ENCODE assay signal across 9 cellular contexts in the genomic region with DNA sequence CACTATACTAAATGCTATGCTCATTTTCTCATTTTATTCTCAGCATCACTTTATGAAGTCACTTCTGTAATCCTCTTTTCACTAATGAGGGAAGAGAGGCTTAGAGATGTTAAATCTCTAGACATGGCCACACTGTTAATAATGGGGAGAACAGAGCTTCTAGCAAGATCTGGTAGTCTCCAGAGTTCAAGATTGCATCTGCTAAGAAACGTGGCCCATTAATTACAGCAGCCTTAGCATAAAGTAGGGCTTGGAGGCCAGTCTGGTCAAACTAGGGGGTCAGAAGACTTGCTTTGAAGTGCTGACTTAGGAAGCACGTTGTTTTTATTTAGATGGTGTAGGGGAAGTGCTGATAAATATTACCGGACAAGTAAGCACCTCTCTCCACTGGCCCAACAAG. TPM values are rescaled to one million over a fixed set of nuclear protein-coding genes. Genes with fewer than 3 reads are reported as not detected.
A peak's percentile ranks its signal among the peaks of the same experiment; 100 is the strongest.
DNase-seq lines count a peak whose midpoint lies in the region; ATAC-seq and TF ChIP-seq lines count a peak whose summit lies in the region.
"Had no signal": no experiment of that assay in that cellular context is flagged by ENCODE, and none has a peak within 500 bp of the region (broad histone marks: within the 10 kb centered on the region; RNA-seq: fewer than 3 reads in every experiment).

No MANE protein-coding gene starts in this region.

- intact Hi-C loops in HCT116 (cut with micrococcal nuclease) (no loop called here), thyroid gland (cut with DNase I) (no loop called here)

- H2AFZ ChIP-seq in HCT116 (ENCODE audit: low read depth, low read length, poor library complexity, severe bottlenecking), result no peak overlapping the region

- no peaks in the 10 kb centered on the region for H3K9me2 ChIP-seq in HCT116 (ENCODE audit: insufficient read depth)

- H3K4me3 Mint-ChIP-seq in brain, result peak overlapping the region in 4 of 5 experiments; percentile 14 to 77 (median 62)

- no peak for ATAC-seq in HCT116

- H3K27me3 Mint-ChIP-seq in brain, result no peaks in the 10 kb centered on the region
- H3K27me3 Mint-ChIP-seq: CD4-positive, alpha-beta memory T cell had no signal

- BruUV-seq in HCT116 (replicated peaks; lab: Mats Ljungman, UMichigan), result no TSS peak

- no peak overlapping the region for H3K9ac ChIP-seq in HCT116 (ENCODE audit: low read length)

- H4K20me1 ChIP-seq in HCT116 (ENCODE audit: insufficient read depth), result no peaks in the 10 kb centered on the region

- 50 to 67% methylated on average over 1 of the region's 3 CpGs for WGBS in mesodermal cell (ENCODE audit: insufficient coverage in 2 of 2), 2 experiments
- WGBS in thyroid gland, 2 donors, result 78 to 81% methylated on average over 3 of the region's 3 CpGs

- H3K36me3 Mint-ChIP-seq in brain, result no peaks in the 10 kb centered on the region
- H3K36me3 Mint-ChIP-seq: CD4-positive, alpha-beta memory T cell had no signal

- no peaks in the 10 kb centered on the region for H3K9me3 Mint-ChIP-seq in brain
- H3K9me3 Mint-ChIP-seq: CD4-positive, alpha-beta memory T cell had no signal

- no peak for TF ChIP-seq POLR2A in HCT116 (IDR thresholded peaks at IDR 0.05; ENCODE audit: borderline replicate concordance, extremely low read depth, insufficient read depth, insufficient read length)
- TF ChIP-seq POLR2A in thyroid gland (IDR thresholded peaks at IDR 0.05), result no peak

- H3K36me3 ChIP-seq in HCT116 (ENCODE audit: control insufficient read depth in 1 of 2, insufficient read depth in 2 of 2, low read length in 2 of 2) (no peaks in the 10 kb centered on the region), mesodermal cell (ENCODE audit: control insufficient read depth, insufficient read depth, low read length) (no peaks in the 10 kb centered on the region), thyroid gland (no peaks in the 10 kb centered on the region), MG63 (no peaks in the 10 kb centered on the region)

- no peaks in the 10 kb centered on the region for H3K79me2 ChIP-seq in HCT116 (ENCODE audit: insufficient read depth, low read length)

- H3K27me3 ChIP-seq in HCT116 (ENCODE audit: insufficient read depth, low read length) (no peaks in the 10 kb centered on the region), thyroid gland (no peaks in the 10 kb centered on the region), MG63 (no peaks in the 10 kb centered on the region)

- RAD21 ChIA-PET in HCT116 (lab: Charles Lee; ENCODE audit: low non-redundant PET in 1 of 2, low total read pairs in 2 of 2, uncharacterized antibody in 2 of 2, unreplicated experiment in 2 of 2), result interaction anchor here in 1 of 2 experiments (0.7 kb wide), 1 partner anchor 1273 kb away, joined by 3 read pairs; a partner anchor contains a TSS

- peak overlapping the region in 3 of 5 experiments; percentile 94 to 98 (median 97) for H3K27ac Mint-ChIP-seq in brain

- no peak for TF ChIP-seq RAD21 in HCT116 (IDR thresholded peaks at IDR 0.05; ENCODE audit: low read depth)

- no peak overlapping the region for H3K4me3 ChIP-seq in HCT116 (replicated peaks in 1 of 2; ENCODE audit: low read depth in 1 of 2, low read length in 2 of 2)
- no peak overlapping the region for H3K4me3 ChIP-seq in mesodermal cell (ENCODE audit: extremely low read depth, insufficient read depth, low read length, poor library complexity, severe bottlenecking)
- H3K4me3 ChIP-seq in thyroid gland (replicated peaks in 1 of 3), result no peak overlapping the region
- no peak overlapping the region for H3K4me3 ChIP-seq in MG63

- no peak overlapping the region for H3K4me2 ChIP-seq in HCT116 (ENCODE audit: low read length)

- H3K27ac ChIP-seq in HCT116 (ENCODE audit: low read depth, low read length) (peak overlapping the region; percentile 55; the same call in 1 of the 2 replicates), mesodermal cell (ENCODE audit: low read depth, low read length, severe bottlenecking) (peak overlapping the region; percentile 97), thyroid gland (peak overlapping the region; percentile 72 to 84 (median 74))

- H3K9me3 ChIP-seq in HCT116 (ENCODE audit: control insufficient read depth in 1 of 2, insufficient read depth in 1 of 2, low read depth in 1 of 2, low read length in 2 of 2), result no peaks in the 10 kb centered on the region
- H3K9me3 ChIP-seq in mesodermal cell (ENCODE audit: control insufficient read depth, low read length), result no peaks in the 10 kb centered on the region
- no peaks in the 10 kb centered on the region for H3K9me3 ChIP-seq in thyroid gland
- no peaks in the 10 kb centered on the region for H3K9me3 ChIP-seq in MG63

- POLR2A ChIA-PET in HCT116 (lab: Charles Lee), result no interaction called here

- H3K4me1 ChIP-seq in HCT116 (ENCODE audit: control insufficient read depth in 1 of 2, insufficient read depth in 2 of 2, low read length in 2 of 2), result peaks cover 23 to 32% of the 10 kb centered on the region in 2 experiments; a peak in 3 of 4 replicates
- H3K4me1 ChIP-seq in mesodermal cell (ENCODE audit: control insufficient read depth, insufficient read depth, low read length, poor library complexity, severe bottlenecking), result peaks cover 45% of the 10 kb centered on the region
- peaks cover 25 to 31% of the 10 kb centered on the region in 2 donors for H3K4me1 ChIP-seq in thyroid gland

- peaks cover 53% of the 10 kb centered on the region for H3K4me1 Mint-ChIP-seq in brain

- TF ChIP-seq CTCF in HCT116 (IDR thresholded peaks at IDR 0.05 in 2 of 3, conservative IDR thresholded peaks at IDR 0.05 in 1 of 3; ENCODE audit: borderline replicate concordance in 1 of 3, insufficient read depth in 1 of 3, low read depth in 2 of 3, low read length in 2 of 3) (no peak), brain (conservative IDR thresholded peaks at IDR 0.05) (no peak), thyroid gland (IDR thresholded peaks at IDR 0.05) (no peak)

- CTCF ChIA-PET in HCT116 (lab: Charles Lee), result interaction anchor here (1.2 kb wide), 1 partner anchor 30 kb away, joined by 3 read pairs; a partner anchor contains a TSS

- no peak for DNase-seq in HCT116 (ENCODE audit: low read depth, low spot score)
- DNase-seq in thyroid gland, result no peak
- DNase-seq in COLO668 (lab: John Stamatoyannopoulos, UW; ENCODE audit: unreplicated experiment), result no peak
- DNase-seq in MG63, result no peak
- no peak for DNase-seq in iPS-NIHi7 (ENCODE audit: extremely low spot score)
- DNase-seq: CD4-positive, alpha-beta memory T cell; occipital lobe had no signal

TF ChIP-seq in HCT116, 20 proteins besides CTCF, POLR2A, EP300 and RAD21 (continues in another document):
- TF ChIP-seq, protein P1, sequence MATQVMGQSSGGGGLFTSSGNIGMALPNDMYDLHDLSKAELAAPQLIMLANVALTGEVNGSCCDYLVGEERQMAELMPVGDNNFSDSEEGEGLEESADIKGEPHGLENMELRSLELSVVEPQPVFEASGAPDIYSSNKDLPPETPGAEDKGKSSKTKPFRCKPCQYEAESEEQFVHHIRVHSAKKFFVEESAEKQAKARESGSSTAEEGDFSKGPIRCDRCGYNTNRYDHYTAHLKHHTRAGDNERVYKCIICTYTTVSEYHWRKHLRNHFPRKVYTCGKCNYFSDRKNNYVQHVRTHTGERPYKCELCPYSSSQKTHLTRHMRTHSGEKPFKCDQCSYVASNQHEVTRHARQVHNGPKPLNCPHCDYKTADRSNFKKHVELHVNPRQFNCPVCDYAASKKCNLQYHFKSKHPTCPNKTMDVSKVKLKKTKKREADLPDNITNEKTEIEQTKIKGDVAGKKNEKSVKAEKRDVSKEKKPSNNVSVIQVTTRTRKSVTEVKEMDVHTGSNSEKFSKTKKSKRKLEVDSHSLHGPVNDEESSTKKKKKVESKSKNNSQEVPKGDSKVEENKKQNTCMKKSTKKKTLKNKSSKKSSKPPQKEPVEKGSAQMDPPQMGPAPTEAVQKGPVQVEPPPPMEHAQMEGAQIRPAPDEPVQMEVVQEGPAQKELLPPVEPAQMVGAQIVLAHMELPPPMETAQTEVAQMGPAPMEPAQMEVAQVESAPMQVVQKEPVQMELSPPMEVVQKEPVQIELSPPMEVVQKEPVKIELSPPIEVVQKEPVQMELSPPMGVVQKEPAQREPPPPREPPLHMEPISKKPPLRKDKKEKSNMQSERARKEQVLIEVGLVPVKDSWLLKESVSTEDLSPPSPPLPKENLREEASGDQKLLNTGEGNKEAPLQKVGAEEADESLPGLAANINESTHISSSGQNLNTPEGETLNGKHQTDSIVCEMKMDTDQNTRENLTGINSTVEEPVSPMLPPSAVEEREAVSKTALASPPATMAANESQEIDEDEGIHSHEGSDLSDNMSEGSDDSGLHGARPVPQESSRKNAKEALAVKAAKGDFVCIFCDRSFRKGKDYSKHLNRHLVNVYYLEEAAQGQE (IDR thresholded peaks at IDR 0.05; ENCODE audit: low read depth), result no peak
- TF ChIP-seq, protein P2, sequence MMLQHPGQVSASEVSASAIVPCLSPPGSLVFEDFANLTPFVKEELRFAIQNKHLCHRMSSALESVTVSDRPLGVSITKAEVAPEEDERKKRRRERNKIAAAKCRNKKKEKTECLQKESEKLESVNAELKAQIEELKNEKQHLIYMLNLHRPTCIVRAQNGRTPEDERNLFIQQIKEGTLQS (IDR thresholded peaks at IDR 0.05), result no peak
- TF ChIP-seq EZH2phosphoT487 (IDR thresholded peaks at IDR 0.05; ENCODE audit: borderline replicate concordance) (no peak), SRF (IDR thresholded peaks at IDR 0.05; ENCODE audit: low read depth) (no peak), POLR2AphosphoS5 (IDR thresholded peaks at IDR 0.05; ENCODE audit: low read depth, low read length) (no peak), CEBPB (IDR thresholded peaks at IDR 0.05; ENCODE audit: low read depth) (no peak), ZFX (IDR thresholded peaks at IDR 0.05) (no peak), TCF7L2 (IDR thresholded peaks at IDR 0.05; ENCODE audit: borderline replicate concordance, extremely low read depth, insufficient read depth, insufficient read length) (no peak), EGR1 (IDR thresholded peaks at IDR 0.05; ENCODE audit: low read depth) (no peak), JUND (IDR thresholded peaks at IDR 0.05) (no peak), SIN3A (IDR thresholded peaks at IDR 0.05; ENCODE audit: low read depth) (no peak)
- TF ChIP-seq, protein P3, sequence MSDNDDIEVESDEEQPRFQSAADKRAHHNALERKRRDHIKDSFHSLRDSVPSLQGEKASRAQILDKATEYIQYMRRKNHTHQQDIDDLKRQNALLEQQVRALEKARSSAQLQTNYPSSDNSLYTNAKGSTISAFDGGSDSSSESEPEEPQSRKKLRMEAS (IDR thresholded peaks at IDR 0.05), result no peak

RNA-seq across cellular contexts. Expression of a gene that starts 29.3 kb away (rescaled TPM):
- total RNA-seq in HCT116 (2021; ENCODE audit: unreplicated experiment) (44.6 TPM), thyroid gland (10 to 100 TPM; 30.6 to 87.6 (median 43.4) TPM)
- 16.3 and 24.2 TPM in 2 replicates for polyA plus RNA-seq in HCT116 (2012)
- 9.9 TPM for polyA plus RNA-seq in brain (ENCODE audit: insufficient read depth, low read depth, low replicate concordance)
- 33.3 TPM for polyA plus RNA-seq in mesodermal cell (2013, experiment 1 of 2)
- 36.0 TPM for polyA plus RNA-seq in mesodermal cell (2013, experiment 2 of 2)
- total RNA-seq in MG63 (2014; rRNA removed; shearing (Covaris generic); ENCODE audit: low replicate concordance), result 66.5 and 99.5 TPM in 2 replicates
